1 cellular context compared by ENCODE assay signal in genomic region chr20:15164726-15165125, GRCh38.
TF ChIP-seq lines count a peak whose summit lies in the region.

No MANE protein-coding gene starts in this region.

TF ChIP-seq in HepG2, 621 proteins besides CTCF, POLR2A, EP300 and RAD21 (continued from another document):
- TF ChIP-seq CSRNP2 (CRISPR knock-in tag; conservative IDR thresholded peaks at IDR 0.05; ENCODE audit: low read depth) = no peak
TF ChIP-seq in HepG2: peak in this region for 2.
